ENCODE assay signal across 12 cellular contexts in the genomic region with DNA sequence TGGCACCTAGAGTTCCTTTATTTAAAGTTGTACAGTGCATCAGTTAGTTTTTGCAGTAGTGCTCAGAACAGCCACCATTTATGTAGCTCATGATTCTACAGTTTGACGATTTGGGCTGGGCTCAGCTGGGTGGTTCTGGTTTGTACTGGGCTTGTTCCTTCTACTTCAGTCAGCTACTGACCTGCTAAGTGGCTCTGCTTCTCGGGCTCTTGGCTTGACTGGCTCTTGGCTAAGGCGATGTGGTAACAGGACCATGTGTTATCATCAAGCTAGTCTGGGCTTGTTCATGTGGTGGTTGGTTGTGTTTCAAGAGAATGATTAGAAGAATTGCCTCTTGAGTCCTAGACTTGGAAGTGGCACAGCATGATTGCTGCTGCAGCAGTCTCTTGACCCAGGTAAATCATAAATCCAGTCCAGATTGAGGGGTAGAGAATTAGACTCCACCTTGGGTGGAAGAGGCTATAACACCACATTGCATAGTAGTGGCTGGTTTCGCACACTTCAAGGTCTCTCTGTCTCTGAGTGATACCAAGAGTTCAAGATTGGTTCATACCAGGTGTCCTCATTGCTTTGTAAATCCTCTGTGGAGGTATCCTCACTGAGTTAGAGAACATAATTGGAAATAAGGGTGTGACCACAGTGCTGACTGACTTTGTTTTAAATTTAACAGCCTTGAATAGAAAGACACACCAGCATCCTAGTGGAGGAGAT.
DNase-seq lines count a peak whose midpoint lies in the region; ATAC-seq lines count a peak whose summit lies in the region.
"Had no signal": no experiment of that assay in that cellular context is flagged by ENCODE, and none has a peak within 500 bp of the region (broad histone marks: within the 10 kb centered on the region; RNA-seq: fewer than 3 reads in every experiment).

No MANE protein-coding gene starts in this region.

- no peak overlapping the region for H2AFZ ChIP-seq in GM23248

- no peaks in the 10 kb centered on the region for H3K27me3 ChIP-seq in GM23248 (replicated peaks; ENCODE audit: insufficient read depth)

- H3K27ac Mint-ChIP-seq in stimulated activated naive CD8-positive, alpha-beta T cell treated with anti-CD3 and anti-CD28 coated beads, Interleukin-15, amount 100 ng/mL, for 72 hours: peak overlapping the region in 1 of 2 donors; percentile 4
- H3K27ac Mint-ChIP-seq in activated T-helper 2 cell treated with anti-CD3 and anti-CD28 coated beads, Interferon-gamma antibody, Interleukin-2, Interleukin-4, amounts not matched to agents 10 μg/mL and 5 μg/mL and 100 μg/mL, durations not matched to agents 14 hours and 24 hours and 36 hours: no peak overlapping the region
- H3K27ac Mint-ChIP-seq: progenitor cell of endocrine pancreas had no signal

- intact Hi-C loops in activated T-helper 2 cell treated with anti-CD3 and anti-CD28 coated beads, Interferon-gamma antibody, Interleukin-2, Interleukin-4, amounts not matched to agents 10 μg/mL and 5 μg/mL and 100 μg/mL, durations not matched to agents 14 hours and 24 hours and 36 hours (cut with micrococcal nuclease): loop anchor here (10.0 kb wide), 1 partner anchor 1715 kb away; a partner anchor contains a TSS

- H4K20me1 ChIP-seq in GM23248 (ENCODE audit: insufficient read depth): no peaks in the 10 kb centered on the region

- no peak overlapping the region for H3K4me3 ChIP-seq in GM23248

- H3K27ac ChIP-seq in GM23248: no peak overlapping the region

- no peaks in the 10 kb centered on the region for H3K27me3 Mint-ChIP-seq in stimulated activated naive CD8-positive, alpha-beta T cell treated with anti-CD3 and anti-CD28 coated beads, Interleukin-15, amount 100 ng/mL, for 72 hours
- H3K27me3 Mint-ChIP-seq in activated T-helper 2 cell treated with anti-CD3 and anti-CD28 coated beads, Interferon-gamma antibody, Interleukin-2, Interleukin-4, amounts not matched to agents 10 μg/mL and 5 μg/mL and 100 μg/mL, durations not matched to agents 14 hours and 24 hours and 36 hours (ENCODE audit: low read depth): no peaks in the 10 kb centered on the region
- H3K27me3 Mint-ChIP-seq: progenitor cell of endocrine pancreas had no signal

- no peaks in the 10 kb centered on the region for H3K9me3 ChIP-seq in GM23248 (ENCODE audit: low read depth)

- H3K36me3 Mint-ChIP-seq in activated T-helper 2 cell treated with anti-CD3 and anti-CD28 coated beads, Interferon-gamma antibody, Interleukin-2, Interleukin-4, amounts not matched to agents 10 μg/mL and 5 μg/mL and 100 μg/mL, durations not matched to agents 14 hours and 24 hours and 36 hours (ENCODE audit: low read depth): peaks cover 14% of the 10 kb centered on the region

- no peaks in the 10 kb centered on the region for H3K9me2 ChIP-seq in GM23248 (ENCODE audit: insufficient read depth)

- ATAC-seq in stimulated activated naive CD8-positive, alpha-beta T cell treated with anti-CD3 and anti-CD28 coated beads, Interleukin-15, amount 100 ng/mL, for 72 hours: peak; percentile 74
- no peak for ATAC-seq in stimulated activated naive CD8-positive, alpha-beta T cell treated with anti-CD3 and anti-CD28 coated beads, Interleukin-15, Interleukin-2, amounts not matched to agents 100 U/mL and 50 U/mL, for 24 hours
- ATAC-seq in HG02678 (IDR thresholded peaks at IDR 0.05; ENCODE audit: unreplicated experiment): peak; percentile 78
- ATAC-seq: Panc1 had no signal

- no peak overlapping the region for H3K4me3 Mint-ChIP-seq in stimulated activated naive CD8-positive, alpha-beta T cell treated with anti-CD3 and anti-CD28 coated beads, Interleukin-15, amount 100 ng/mL, for 72 hours
- H3K4me3 Mint-ChIP-seq in activated T-helper 2 cell treated with anti-CD3 and anti-CD28 coated beads, Interferon-gamma antibody, Interleukin-2, Interleukin-4, amounts not matched to agents 10 μg/mL and 5 μg/mL and 100 μg/mL, durations not matched to agents 14 hours and 24 hours and 36 hours (ENCODE audit: low read depth): no peak overlapping the region

- H3K4me1 Mint-ChIP-seq in stimulated activated naive CD8-positive, alpha-beta T cell treated with anti-CD3 and anti-CD28 coated beads, Interleukin-15, amount 100 ng/mL, for 72 hours: peaks cover 34% of the 10 kb centered on the region
- H3K4me1 Mint-ChIP-seq in activated T-helper 2 cell treated with anti-CD3 and anti-CD28 coated beads, Interferon-gamma antibody, Interleukin-2, Interleukin-4, amounts not matched to agents 10 μg/mL and 5 μg/mL and 100 μg/mL, durations not matched to agents 14 hours and 24 hours and 36 hours (ENCODE audit: low read depth): peaks cover 29% of the 10 kb centered on the region

- WGBS in GM23248 (ENCODE audit: low coverage in 1 of 2, low lambda C conversion rate in 2 of 2, missing lambda C conversion rate in 2 of 2), 2 experiments: 84 to 86% methylated on average over 4 of the region's 4 CpGs

- in situ Hi-C loops in GM23248 (cut with MboI): loop anchor here (10.0 kb wide), 1 partner anchor 245 kb away; no protein-coding TSS in a partner anchor

- no peak overlapping the region for H3K4me2 ChIP-seq in GM23248 (ENCODE audit: unreplicated experiment)

- no peaks in the 10 kb centered on the region for H3K36me3 ChIP-seq in GM23248 (ENCODE audit: low read depth)

- H3F3A ChIP-seq in GM23248 (ENCODE audit: insufficient read depth): 0 out of 2 replicates have a peak, but pooled peaks cover 17% of the 10 kb centered on the region

- H3K79me2 ChIP-seq in GM23248 (ENCODE audit: insufficient read depth): peaks cover 100% of the 10 kb centered on the region

- peaks cover 0 to 4% of the 10 kb centered on the region in 2 donors for H3K9me3 Mint-ChIP-seq in stimulated activated naive CD8-positive, alpha-beta T cell treated with anti-CD3 and anti-CD28 coated beads, Interleukin-15, amount 100 ng/mL, for 72 hours
- H3K9me3 Mint-ChIP-seq in activated T-helper 2 cell treated with anti-CD3 and anti-CD28 coated beads, Interferon-gamma antibody, Interleukin-2, Interleukin-4, amounts not matched to agents 10 μg/mL and 5 μg/mL and 100 μg/mL, durations not matched to agents 14 hours and 24 hours and 36 hours: peaks cover 6% of the 10 kb centered on the region

- DNase-seq in stimulated activated naive CD8-positive, alpha-beta T cell treated with anti-CD3 and anti-CD28 coated beads, Interleukin-15, amount 100 ng/mL, for 72 hours: no peak
- no peak for DNase-seq in stimulated activated naive CD8-positive, alpha-beta T cell treated with anti-CD3 and anti-CD28 coated beads, Interleukin-15, Interleukin-2, amounts not matched to agents 100 U/mL and 50 U/mL, for 24 hours
- peak; percentile 50 for DNase-seq in NCI-H510A (lab: John Stamatoyannopoulos, UW)
- no peak for DNase-seq in foreskin melanocyte
- DNase-seq in GM23248: no peak
- DNase-seq in NCI-H2107 (lab: John Stamatoyannopoulos, UW): no peak
- DNase-seq in activated T-helper 2 cell treated with anti-CD3 and anti-CD28 coated beads, Interferon-gamma antibody, Interleukin-2, Interleukin-4, amounts not matched to agents 10 μg/mL and 5 μg/mL and 100 μg/mL, durations not matched to agents 14 hours and 24 hours and 36 hours (ENCODE audit: low spot score): no peak
- DNase-seq: AML-193, NCI-H187 treated with DMSO at 0.1 percent for 48 hours had no signal

- H3K4me1 ChIP-seq in GM23248 (ENCODE audit: insufficient read depth): peaks cover 22% of the 10 kb centered on the region

- H3K9ac ChIP-seq in GM23248: no peak overlapping the region
